Comparison of ENCODE assay signal across 9 cellular contexts in genomic region chr5:73796164-73797141, GRCh38.
A peak's percentile ranks its signal among the peaks of the same experiment; 100 is the strongest.
DNase-seq lines count a peak whose midpoint lies in the region; ATAC-seq and TF ChIP-seq lines count a peak whose summit lies in the region.
"Had no signal": no experiment of that assay in that cellular context is flagged by ENCODE, and none has a peak within 500 bp of the region (broad histone marks: within the 10 kb centered on the region; RNA-seq: fewer than 3 reads in every experiment).

No MANE protein-coding gene starts in this region.

- H3K4me3 ChIP-seq in heart right ventricle (no peak overlapping the region), thyroid gland (replicated peaks in 1 of 3) (no peak overlapping the region), HAP-1 (no peak overlapping the region)

- H3K4me1 Mint-ChIP-seq in activated T-cell treated with anti-CD3 and anti-CD28 coated beads, Interleukin-2, amount 50 U/mL, for 24 hours (ENCODE audit: low read depth) = peaks cover 6% of the 10 kb centered on the region

- H3K9me3 ChIP-seq in heart right ventricle (no peaks in the 10 kb centered on the region), thyroid gland (no peaks in the 10 kb centered on the region), HAP-1 (no peaks in the 10 kb centered on the region)

- H3K4me3 Mint-ChIP-seq in activated T-cell treated with anti-CD3 and anti-CD28 coated beads, Interleukin-2, amount 50 U/mL, for 24 hours = no peak overlapping the region

- intact Hi-C loops in heart right ventricle (cut with DNase I) = loop anchor here in 2 of 10 donors (5.0 to 10.0 kb wide), 2 partner anchors 61 to 848 kb away; partner anchors contain the start of gene ENC1 (in 1 of the 2)
- intact Hi-C loops in thyroid gland (cut with DNase I) = no loop called here

- H3K36me3 Mint-ChIP-seq in activated T-cell treated with anti-CD3 and anti-CD28 coated beads, Interleukin-2, amount 50 U/mL, for 24 hours (ENCODE audit: low read depth) = no peaks in the 10 kb centered on the region

- H3K36me3 ChIP-seq in heart right ventricle (no peaks in the 10 kb centered on the region), thyroid gland (no peaks in the 10 kb centered on the region), HAP-1 (replicated peaks) (no peaks in the 10 kb centered on the region)

- peaks cover 0 to 5% (median 0%) of the 10 kb centered on the region in 7 donors for H3K27me3 ChIP-seq in heart right ventricle
- no peaks in the 10 kb centered on the region for H3K27me3 ChIP-seq in thyroid gland
- H3K27me3 ChIP-seq in HAP-1 (ENCODE audit: low read depth) = 0 out of 2 replicates have a peak, but pooled peaks cover 5% of the 10 kb centered on the region

- H3K27ac ChIP-seq in heart right ventricle (peak overlapping the region in 2 of 10 donors; percentile 34 to 54), thyroid gland (peak overlapping the region in 2 of 3 donors; percentile 8 to 17)
- H3K27ac ChIP-seq: C4-2B had no signal

- peaks cover 0 to 22% (median 11%) of the 10 kb centered on the region in 9 donors for H3K4me1 ChIP-seq in heart right ventricle
- H3K4me1 ChIP-seq in thyroid gland = peaks cover 0 to 8% of the 10 kb centered on the region in 2 donors
- H3K4me1 ChIP-seq in HAP-1 = no peaks in the 10 kb centered on the region

- H3K9me3 Mint-ChIP-seq in activated T-cell treated with anti-CD3 and anti-CD28 coated beads, Interleukin-2, amount 50 U/mL, for 24 hours = no peaks in the 10 kb centered on the region

- in situ Hi-C loops in SK-MEL-5 (cut with HindIII; ENCODE audit: low pct_unique_long_range_greater_than_20kb, low sequenced_read_pairs) = no loop called here
- in situ Hi-C loops in HAP-1 (cut with MboI; ENCODE audit: low sequenced_read_pairs) = no loop called here

- H3K27ac Mint-ChIP-seq in activated T-cell treated with anti-CD3 and anti-CD28 coated beads, Interleukin-2, amount 50 U/mL, for 24 hours = no peak overlapping the region

- peak; percentile 16 to 29 for DNase-seq in NCI-H2081 (lab: John Stamatoyannopoulos, UW)
- DNase-seq in NCI-H2081 treated with DMSO at 0.1 percent for 48 hours (lab: John Stamatoyannopoulos, UW) = no peak
- DNase-seq in SK-MEL-5 (ENCODE audit: low read depth, low spot score) = peak; percentile 41
- peak; percentile 9 to 44 for DNase-seq in heart right ventricle
- peak; percentile 29 to 34 for DNase-seq in thyroid gland
- DNase-seq in HAP-1 (ENCODE audit: low spot score in 2 of 2) = no peak
- no peak for DNase-seq in activated T-cell treated with anti-CD3 and anti-CD28 coated beads, Interleukin-2, amount 50 U/mL, for 24 hours

- ATAC-seq in HG02678 (IDR thresholded peaks at IDR 0.05; ENCODE audit: unreplicated experiment) = peak; percentile 71
- ATAC-seq in heart right ventricle = peak; percentile 34 to 83 (median 51)

- TF ChIP-seq CTCF in heart right ventricle (IDR thresholded peaks at IDR 0.05) (no peak), thyroid gland (IDR thresholded peaks at IDR 0.05) (no peak)

- WGBS in heart right ventricle, 2 donors = 37 to 44% methylated on average over 11 of the region's 11 CpGs
- WGBS in thyroid gland, 2 donors = 67 to 69% methylated on average over 11 of the region's 11 CpGs

- H3K27me3 Mint-ChIP-seq in activated T-cell treated with anti-CD3 and anti-CD28 coated beads, Interleukin-2, amount 50 U/mL, for 24 hours = peaks cover 55% of the 10 kb centered on the region

- TF ChIP-seq POLR2A in thyroid gland (IDR thresholded peaks at IDR 0.05) = no peak

Comparison
In these comparisons a context has a peak if more than half of its experiments do, and no peak if none do; other contexts are left out.
1. DNase-seq: peak in NCI-H2081 (2 of 2), SK-MEL-5 (single experiment), heart right ventricle (2 of 2) and thyroid gland (2 of 2); none in NCI-H2081 treated with DMSO at 0.1 percent for 48 hours (single experiment), HAP-1 (0 of 2) and activated T-cell treated with anti-CD3 and anti-CD28 coated beads, Interleukin-2, amount 50 U/mL, for 24 hours (single experiment).